ENCODE assay signal across 14 cellular contexts in the genomic region with DNA sequence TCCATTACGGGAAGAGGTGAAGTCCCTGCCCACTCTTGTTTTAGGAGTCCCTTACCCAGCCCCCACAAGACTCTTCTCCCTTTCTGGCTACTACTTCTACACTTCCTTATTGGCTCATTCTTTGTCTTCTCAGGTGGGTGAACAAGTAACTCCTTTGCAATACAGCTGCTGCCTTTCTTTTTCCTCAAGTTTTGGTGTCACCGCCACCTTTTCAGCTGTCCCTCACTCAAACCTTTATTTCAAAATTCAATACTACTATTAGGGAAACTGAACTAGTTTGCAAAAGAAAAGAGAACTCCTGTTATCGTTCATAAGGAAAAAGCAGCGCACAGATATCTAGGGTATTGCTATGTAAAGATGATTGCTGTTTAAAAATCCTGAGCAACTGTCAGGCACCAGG.
"Had no signal": no experiment of that assay in that cellular context is flagged by ENCODE, and none has a peak within 500 bp of the region (broad histone marks: within the 10 kb centered on the region; RNA-seq: fewer than 3 reads in every experiment).

No MANE protein-coding gene starts in this region.

- H3K9ac ChIP-seq: neural progenitor cell had no signal

- H3K27ac ChIP-seq: neural progenitor cell, skin epidermis, thyroid gland had no signal

- H3K4me2 ChIP-seq: neural progenitor cell had no signal

- DNase-seq: activated naive CD4-positive, alpha-beta T cell treated with anti-CD3 and anti-CD28 coated beads, Interleukin-2, amount 50 U/mL, for 16 hours; activated T-cell treated with anti-CD3 and anti-CD28 coated beads, Interleukin-2, amount 50 U/mL, for 48 hours; anterior cingulate cortex; cerebellar nuclear complex; effector memory CD8-positive, alpha-beta T cell; hippocampal formation; kidney glomerular epithelial cell; midbrain; stimulated activated CD4-positive, alpha-beta T cell treated with anti-CD3 and anti-CD28 coated beads, Interleukin-4, amount 100 ng/mL, for 4 hours; thyroid gland had no signal

- H3K9me3 Mint-ChIP-seq: dendritic cell treated with granulocyte-macrophage colony-stimulating factor and Interleukin-4, amounts not matched to agents 40 ng/mL and 50 ng/mL, for 4 days; effector memory CD8-positive, alpha-beta T cell; neural progenitor cell; T-helper 2 cell treated with Interferon-gamma antibody and Interleukin-4, amounts not matched to agents 5 μg/mL and 100 μg/mL, for 36 hours had no signal

- H3K27ac Mint-ChIP-seq: dendritic cell treated with granulocyte-macrophage colony-stimulating factor and Interleukin-4, amounts not matched to agents 40 ng/mL and 50 ng/mL, for 4 days; neural progenitor cell; T-helper 2 cell treated with Interferon-gamma antibody and Interleukin-4, amounts not matched to agents 5 μg/mL and 100 μg/mL, for 36 hours had no signal

- H3K27me3 ChIP-seq: neural progenitor cell, thyroid gland had no signal

- H2AFZ ChIP-seq: neural progenitor cell had no signal

- H3K4me3 Mint-ChIP-seq: dendritic cell treated with granulocyte-macrophage colony-stimulating factor and Interleukin-4, amounts not matched to agents 40 ng/mL and 50 ng/mL, for 4 days; effector memory CD8-positive, alpha-beta T cell; neural progenitor cell; T-helper 2 cell treated with Interferon-gamma antibody and Interleukin-4, amounts not matched to agents 5 μg/mL and 100 μg/mL, for 36 hours had no signal

- H3K9me3 ChIP-seq: thyroid gland had no signal

- ATAC-seq: effector memory CD8-positive, alpha-beta T cell had no signal

- H3K27me3 Mint-ChIP-seq: dendritic cell treated with granulocyte-macrophage colony-stimulating factor and Interleukin-4, amounts not matched to agents 40 ng/mL and 50 ng/mL, for 4 days; effector memory CD8-positive, alpha-beta T cell had no signal

- H3K4me3 ChIP-seq: neural progenitor cell, skin epidermis, thyroid gland had no signal
